Comparison of ENCODE assay signal across 23 cellular contexts in genomic region chr20:44841955-44842354, GRCh38. TPM values are rescaled to one million over a fixed set of nuclear protein-coding genes. Genes with fewer than 3 reads are reported as not detected.
A peak's percentile ranks its signal among the peaks of the same experiment; 100 is the strongest.
DNase-seq lines count a peak whose midpoint lies in the region; FAIRE-seq and TF ChIP-seq lines count a peak whose summit lies in the region.
"Had no signal": no experiment of that assay in that cellular context is flagged by ENCODE, and none has a peak within 500 bp of the region (broad histone marks: within the 10 kb centered on the region; RNA-seq: fewer than 3 reads in every experiment).

No MANE protein-coding gene starts in this region.

- H3K36me3 ChIP-seq in esophagus muscularis mucosa (no peaks in the 10 kb centered on the region), ascending aorta (no peaks in the 10 kb centered on the region)
- H3K36me3 ChIP-seq: BLaER1 treated with 17β-estradiol and CSF1 and Interleukin-3, amounts not matched to agents 10 nM and 100 nM had no signal

- peaks cover 0 to 42% (median 0%) of the 10 kb centered on the region in 4 donors for H3K27me3 ChIP-seq in esophagus muscularis mucosa
- no peaks in the 10 kb centered on the region for H3K27me3 ChIP-seq in ascending aorta
- H3K27me3 ChIP-seq: BLaER1 treated with 17β-estradiol and CSF1 and Interleukin-3, amounts not matched to agents 10 nM and 100 nM had no signal

- no peak for DNase-seq in activated naive CD4-positive, alpha-beta T cell treated with anti-CD3 and anti-CD28 coated beads for 36 hours
- DNase-seq in activated naive CD4-positive, alpha-beta T cell (lab: John Stamatoyannopoulos, UW) = no peak
- no peak for DNase-seq in HTR-8/SVneo (ENCODE audit: insufficient read length, low spot score)
- DNase-seq in esophagus muscularis mucosa (ENCODE audit: extremely low spot score) = peak; percentile 91
- DNase-seq in progenitor cell of endocrine pancreas (ENCODE audit: low spot score, unreplicated experiment) = no peak
- DNase-seq in T-helper 2 cell = no peak
- no peak for DNase-seq in ascending aorta (ENCODE audit: low spot score in 2 of 2)
- DNase-seq: AML-193; Calu3; CD4-positive, alpha-beta T cell; CD8-positive, alpha-beta T cell; DMS79 treated with DMSO at 0.1 percent for 48 hours; GF-D8 had no signal

- no peak for TF ChIP-seq POLR2A in esophagus muscularis mucosa (IDR thresholded peaks at IDR 0.05; ENCODE audit: low read depth)

- no peaks in the 10 kb centered on the region for H3K9me3 Mint-ChIP-seq in activated naive CD4-positive, alpha-beta T cell treated with anti-CD3 and anti-CD28 coated beads for 36 hours
- no peaks in the 10 kb centered on the region for H3K9me3 Mint-ChIP-seq in progenitor cell of endocrine pancreas (ENCODE audit: low read depth)

- H3K9me3 ChIP-seq in esophagus muscularis mucosa (peaks cover 0 to 4% (median 0%) of the 10 kb centered on the region in 4 donors), ascending aorta (no peaks in the 10 kb centered on the region)
- H3K9me3 ChIP-seq: Caco-2 had no signal

- H3K4me3 ChIP-seq in esophagus muscularis mucosa (no peak overlapping the region), ascending aorta (no peak overlapping the region)
- H3K4me3 ChIP-seq: A549; BLaER1 treated with 17β-estradiol and CSF1 and Interleukin-3, amounts not matched to agents 10 nM and 100 nM had no signal

- intact Hi-C loops in activated naive CD4-positive, alpha-beta T cell treated with anti-CD3 and anti-CD28 coated beads for 36 hours (cut with micrococcal nuclease) = no loop called here
- intact Hi-C loops in esophagus muscularis mucosa (cut with DNase I) = no loop called here
- intact Hi-C loops in ascending aorta (cut with DNase I) = no loop called here

- peak; percentile 83 for FAIRE-seq in HTR-8/SVneo (lab: Jason Lieb, UNC)
- FAIRE-seq: A549, D721Med, G401.6, GM12891, GM19239 had no signal

- H3K4me1 Mint-ChIP-seq in activated naive CD4-positive, alpha-beta T cell treated with anti-CD3 and anti-CD28 coated beads for 36 hours (ENCODE audit: low read depth) = no peaks in the 10 kb centered on the region
- no peaks in the 10 kb centered on the region for H3K4me1 Mint-ChIP-seq in progenitor cell of endocrine pancreas (ENCODE audit: low read depth)
- H3K4me1 Mint-ChIP-seq: B cell had no signal

- H3K27ac Mint-ChIP-seq in activated naive CD4-positive, alpha-beta T cell treated with anti-CD3 and anti-CD28 coated beads for 36 hours = peak overlapping the region; percentile 8
- H3K27ac Mint-ChIP-seq in progenitor cell of endocrine pancreas = peak overlapping the region; percentile 25
- H3K27ac Mint-ChIP-seq: B cell; CD4-positive, alpha-beta T cell; CD8-positive, alpha-beta T cell had no signal

- TF ChIP-seq CTCF in esophagus muscularis mucosa (IDR thresholded peaks at IDR 0.05) (no peak), progenitor cell of endocrine pancreas (IDR thresholded peaks at IDR 0.05; ENCODE audit: unreplicated experiment) (no peak), ascending aorta (IDR thresholded peaks at IDR 0.05) (no peak)

- no peak overlapping the region for H3K4me3 Mint-ChIP-seq in activated naive CD4-positive, alpha-beta T cell treated with anti-CD3 and anti-CD28 coated beads for 36 hours
- no peak overlapping the region for H3K4me3 Mint-ChIP-seq in progenitor cell of endocrine pancreas (ENCODE audit: low read depth)
- H3K4me3 Mint-ChIP-seq: B cell; CD4-positive, alpha-beta T cell; CD8-positive, alpha-beta T cell had no signal

- TF ChIP-seq EP300 in esophagus muscularis mucosa (IDR thresholded peaks at IDR 0.05) = no peak

- no peaks in the 10 kb centered on the region for H3K4me1 ChIP-seq in esophagus muscularis mucosa
- no peaks in the 10 kb centered on the region for H3K4me1 ChIP-seq in ascending aorta
- H3K4me1 ChIP-seq: A549; BLaER1 treated with 17β-estradiol and CSF1 and Interleukin-3, amounts not matched to agents 10 nM and 100 nM; Caco-2 had no signal

- no peaks in the 10 kb centered on the region for H3K36me3 Mint-ChIP-seq in activated naive CD4-positive, alpha-beta T cell treated with anti-CD3 and anti-CD28 coated beads for 36 hours (ENCODE audit: low read depth)
- H3K36me3 Mint-ChIP-seq in progenitor cell of endocrine pancreas (ENCODE audit: insufficient read depth) = no peaks in the 10 kb centered on the region
- H3K36me3 Mint-ChIP-seq: CD8-positive, alpha-beta T cell had no signal

- CTCF ChIA-PET in activated naive CD4-positive, alpha-beta T cell treated with anti-CD3 and anti-CD28 coated beads for 36 hours (lab: Charles Lee) = no interaction called here

- no peak overlapping the region for H3K27ac ChIP-seq in esophagus muscularis mucosa (replicated peaks in 1 of 4)
- no peak overlapping the region for H3K27ac ChIP-seq in ascending aorta
- H3K27ac ChIP-seq: 22Rv1; A549; BLaER1 treated with 17β-estradiol and CSF1 and Interleukin-3, amounts not matched to agents 10 nM and 100 nM; C4-2B had no signal

- peaks cover 22% of the 10 kb centered on the region for H3K27me3 Mint-ChIP-seq in activated naive CD4-positive, alpha-beta T cell treated with anti-CD3 and anti-CD28 coated beads for 36 hours (ENCODE audit: low read depth)
- H3K27me3 Mint-ChIP-seq in progenitor cell of endocrine pancreas = peaks cover 2% of the 10 kb centered on the region

- WGBS in esophagus muscularis mucosa = 80% methylated on average over 6 of the region's 6 CpGs

RNA-seq across cellular contexts. Expression of gene RIMS4, which starts 31.6 kb away (rescaled TPM):
- under 1 TPM; 0.07 TPM for total RNA-seq in activated naive CD4-positive, alpha-beta T cell treated with anti-CD3 and anti-CD28 coated beads for 36 hours
- total RNA-seq in esophagus muscularis mucosa (1 to 10 TPM; 1.2 to 2.6 (median 1.9) TPM), progenitor cell of endocrine pancreas (6.3 and 8.2 TPM in 2 replicates), ascending aorta (4.0 TPM)
- total RNA-seq: B cell; CD4-positive, alpha-beta T cell; CD8-positive, alpha-beta T cell had no signal

RNA-seq across cellular contexts. Expression of gene YWHAB, which starts 43.5 kb away (rescaled TPM):
- 100 to 1,000 TPM; 245 to 260 TPM for total RNA-seq in activated naive CD4-positive, alpha-beta T cell treated with anti-CD3 and anti-CD28 coated beads for 36 hours
- 100 to 1,000 TPM; 121 to 140 (median 130) TPM for total RNA-seq in esophagus muscularis mucosa
- 125 and 126 TPM in 2 replicates for total RNA-seq in progenitor cell of endocrine pancreas
- 50.4 TPM for total RNA-seq in ascending aorta
